In the genomic region with DNA sequence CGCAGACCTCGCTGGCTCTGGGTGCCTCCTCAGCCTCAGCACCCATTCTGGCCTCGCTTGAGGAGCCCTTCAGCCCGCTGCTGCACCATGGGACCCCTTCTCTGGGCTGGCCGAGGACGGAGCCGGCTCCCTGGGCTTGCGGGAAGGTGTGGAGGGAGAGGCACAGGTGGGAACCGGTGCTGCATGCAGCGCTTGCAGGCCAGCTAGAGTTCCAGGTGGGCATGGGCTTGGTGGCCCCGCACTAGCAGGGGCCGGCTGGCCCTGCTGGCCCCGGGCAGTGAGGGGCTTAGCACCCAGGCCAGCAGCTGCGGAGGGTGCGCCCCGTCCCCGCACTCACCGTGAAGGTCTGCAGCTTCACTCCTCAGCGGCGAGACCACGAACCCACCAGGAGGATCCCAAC, we compare ENCODE assay signal across 16 cellular contexts. TPM values are rescaled to one million over a fixed set of nuclear protein-coding genes. Genes with fewer than 3 reads are reported as not detected.
DNase-seq lines count a peak whose midpoint lies in the region; ATAC-seq and TF ChIP-seq lines count a peak whose summit lies in the region.
"Had no signal": no experiment of that assay in that cellular context is flagged by ENCODE, and none has a peak within 500 bp of the region (broad histone marks: within the 10 kb centered on the region; RNA-seq: fewer than 3 reads in every experiment).

No MANE protein-coding gene starts in this region.

- H3K27me3 ChIP-seq in left ventricle myocardium inferior (ENCODE audit: low read depth): peaks cover 17% of the 10 kb centered on the region
- no peaks in the 10 kb centered on the region for H3K27me3 ChIP-seq in lower lobe of right lung (ENCODE audit: low read depth)
- H3K27me3 ChIP-seq: BLaER1 treated with 17β-estradiol and CSF1 and Interleukin-3, amounts not matched to agents 10 nM and 100 nM had no signal

- H3K27ac Mint-ChIP-seq in WTC11 (no peak overlapping the region), T-cell (no peak overlapping the region)
- H3K27ac Mint-ChIP-seq: CD4-positive, CD25-positive, alpha-beta regulatory T cell had no signal

- intact Hi-C loops in cardiac septum (cut with DNase I): no loop called here
- intact Hi-C loops in left ventricle myocardium inferior (cut with micrococcal nuclease): no loop called here
- intact Hi-C loops in lower lobe of right lung (cut with DNase I): no loop called here

- H3K4me1 ChIP-seq in left ventricle myocardium inferior (no peaks in the 10 kb centered on the region), lower lobe of right lung (no peaks in the 10 kb centered on the region)

- no peak overlapping the region for H3K4me3 ChIP-seq in left ventricle myocardium inferior
- H3K4me3 ChIP-seq in lower lobe of right lung: no peak overlapping the region
- H3K4me3 ChIP-seq in foreskin fibroblast (ENCODE audit: low read depth in 1 of 2, low read length in 2 of 2): no peak overlapping the region
- H3K4me3 ChIP-seq: BLaER1 treated with 17β-estradiol and CSF1 and Interleukin-3, amounts not matched to agents 10 nM and 100 nM; GM23248 had no signal

- H3K4me1 Mint-ChIP-seq in WTC11: peaks cover 5% of the 10 kb centered on the region
- H3K4me1 Mint-ChIP-seq in T-cell: no peaks in the 10 kb centered on the region
- H3K4me1 Mint-ChIP-seq: CD4-positive, CD25-positive, alpha-beta regulatory T cell had no signal

- H3K9me3 ChIP-seq in left ventricle myocardium inferior (replicated peaks) (no peaks in the 10 kb centered on the region), lower lobe of right lung (no peaks in the 10 kb centered on the region)
- H3K9me3 ChIP-seq: BLaER1 treated with 17β-estradiol and CSF1 and Interleukin-3, amounts not matched to agents 10 nM and 100 nM had no signal

- ATAC-seq in WTC11 (no peak; the same call in 1 of the 2 replicates), lower lobe of right lung (no peak), T-cell (replicated peaks in 1 of 4) (no peak), GM21360 (IDR thresholded peaks at IDR 0.05; ENCODE audit: unreplicated experiment) (no peak)

- DNase-seq in cardiac septum (ENCODE audit: low spot score) (peak; percentile 68), left ventricle myocardium inferior (no peak), WTC11 (ENCODE audit: low spot score) (no peak), lower lobe of right lung (peak; percentile 29), foreskin fibroblast (no peak), T-cell (no peak)
- DNase-seq: ACHN; CD4-positive, CD25-positive, alpha-beta regulatory T cell; DMS53; GF-D8; GM23248; H7 had no signal

- no peaks in the 10 kb centered on the region for H3K9me3 Mint-ChIP-seq in WTC11
- peaks cover 0 to 5% (median 4%) of the 10 kb centered on the region in 3 donors for H3K9me3 Mint-ChIP-seq in T-cell

- H3K36me3 Mint-ChIP-seq in WTC11 (no peaks in the 10 kb centered on the region), T-cell (no peaks in the 10 kb centered on the region)
- H3K36me3 Mint-ChIP-seq: CD4-positive, CD25-positive, alpha-beta regulatory T cell had no signal

- CTCF ChIA-PET in WTC11 (lab: Charles Lee): no interaction called here
- CTCF ChIA-PET in T-cell (lab: Charles Lee): no interaction called here

- H3K27ac ChIP-seq in left ventricle myocardium inferior (replicated peaks) (no peak overlapping the region), lower lobe of right lung (no peak overlapping the region)
- H3K27ac ChIP-seq: BLaER1 treated with 17β-estradiol and CSF1 and Interleukin-3, amounts not matched to agents 10 nM and 100 nM; GM23248 had no signal

- H3K27me3 Mint-ChIP-seq in WTC11 (ENCODE audit: low read depth) (no peaks in the 10 kb centered on the region), T-cell (no peaks in the 10 kb centered on the region)
- H3K27me3 Mint-ChIP-seq: CD4-positive, CD25-positive, alpha-beta regulatory T cell had no signal

- H3K36me3 ChIP-seq in left ventricle myocardium inferior: no peaks in the 10 kb centered on the region
- H3K36me3 ChIP-seq in lower lobe of right lung: no peaks in the 10 kb centered on the region
- H3K36me3 ChIP-seq: BLaER1 treated with 17β-estradiol and CSF1 and Interleukin-3, amounts not matched to agents 10 nM and 100 nM had no signal

- TF ChIP-seq CTCF in left ventricle myocardium inferior (IDR thresholded peaks at IDR 0.05; ENCODE audit: borderline replicate concordance) (no peak), WTC11 (IDR thresholded peaks at IDR 0.05) (no peak), lower lobe of right lung (IDR thresholded peaks at IDR 0.05) (no peak), foreskin fibroblast (IDR thresholded peaks at IDR 0.05; ENCODE audit: low read depth, low read length) (no peak)

- POLR2A ChIA-PET in WTC11 (lab: Charles Lee): no interaction called here
- POLR2A ChIA-PET in T-cell (lab: Charles Lee): no interaction called here

- no peak overlapping the region for H3K4me3 Mint-ChIP-seq in WTC11
- H3K4me3 Mint-ChIP-seq in T-cell: no peak overlapping the region
- H3K4me3 Mint-ChIP-seq: CD4-positive, CD25-positive, alpha-beta regulatory T cell had no signal

TF ChIP-seq in WTC11, 78 proteins besides CTCF, POLR2A, EP300 and RAD21:
- peak; percentile 26; the same call in 1 of the 2 replicates for TF ChIP-seq ZNF121 (CRISPR knock-in tag; IDR thresholded peaks at IDR 0.05)
- TF ChIP-seq, protein P1, sequence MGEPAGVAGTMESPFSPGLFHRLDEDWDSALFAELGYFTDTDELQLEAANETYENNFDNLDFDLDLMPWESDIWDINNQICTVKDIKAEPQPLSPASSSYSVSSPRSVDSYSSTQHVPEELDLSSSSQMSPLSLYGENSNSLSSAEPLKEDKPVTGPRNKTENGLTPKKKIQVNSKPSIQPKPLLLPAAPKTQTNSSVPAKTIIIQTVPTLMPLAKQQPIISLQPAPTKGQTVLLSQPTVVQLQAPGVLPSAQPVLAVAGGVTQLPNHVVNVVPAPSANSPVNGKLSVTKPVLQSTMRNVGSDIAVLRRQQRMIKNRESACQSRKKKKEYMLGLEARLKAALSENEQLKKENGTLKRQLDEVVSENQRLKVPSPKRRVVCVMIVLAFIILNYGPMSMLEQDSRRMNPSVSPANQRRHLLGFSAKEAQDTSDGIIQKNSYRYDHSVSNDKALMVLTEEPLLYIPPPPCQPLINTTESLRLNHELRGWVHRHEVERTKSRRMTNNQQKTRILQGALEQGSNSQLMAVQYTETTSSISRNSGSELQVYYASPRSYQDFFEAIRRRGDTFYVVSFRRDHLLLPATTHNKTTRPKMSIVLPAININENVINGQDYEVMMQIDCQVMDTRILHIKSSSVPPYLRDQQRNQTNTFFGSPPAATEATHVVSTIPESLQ (CRISPR knock-in tag; IDR thresholded peaks at IDR 0.05): no peak

RNA-seq across cellular contexts. Expression of a gene that starts 30.4 kb away (rescaled TPM):
- not detected for total RNA-seq in cardiac septum
- total RNA-seq in left ventricle myocardium inferior: not detected
- total RNA-seq in WTC11 (2021): not detected in 3 replicates
- not detected for total RNA-seq in lower lobe of right lung
- total RNA-seq in T-cell: not detected
- total RNA-seq: A172; CD4-positive, CD25-positive, alpha-beta regulatory T cell; GM23248; H7; HT-29 had no signal

RNA-seq across cellular contexts. Expression of a gene that starts 35.9 kb away (rescaled TPM):
- total RNA-seq in cardiac septum (not detected), left ventricle myocardium inferior (not detected), WTC11 (2021) (not detected in 3 replicates), lower lobe of right lung (not detected), T-cell (not detected)
- total RNA-seq: A172; CD4-positive, CD25-positive, alpha-beta regulatory T cell; GM23248; H7; HT-29 had no signal

Comparison
In these comparisons a context has a peak if more than half of its experiments do, and no peak if none do; other contexts are left out.
1. DNase-seq: peak in cardiac septum (single experiment) and lower lobe of right lung (single experiment); none in left ventricle myocardium inferior (single experiment), WTC11 (single experiment), foreskin fibroblast (0 of 2) and T-cell (0 of 34).